ENCODE assay signal across 8 cellular contexts in genomic region chr10:42783181-42783549, GRCh38. TPM values are rescaled to one million over a fixed set of nuclear protein-coding genes. Genes with fewer than 3 reads are reported as not detected.
DNase-seq lines count a peak whose midpoint lies in the region; ATAC-seq, FAIRE-seq and TF ChIP-seq lines count a peak whose summit lies in the region.

No MANE protein-coding gene starts in this region.

- ATAC-seq in naive thymus-derived CD8-positive, alpha-beta T cell: no peak

- TF ChIP-seq CTCF in WERI-Rb-1 (IDR thresholded peaks at IDR 0.05; ENCODE audit: low read depth, low read length): no peak
- no peak for TF ChIP-seq CTCF in endothelial cell of umbilical vein (IDR thresholded peaks at IDR 0.05; ENCODE audit: extremely low read depth in 1 of 2, insufficient read depth in 1 of 2, low read depth in 1 of 2, low read length in 2 of 2)

- H3K27me3 Mint-ChIP-seq in IgD-negative memory B cell: no peaks in the 10 kb centered on the region
- H3K27me3 Mint-ChIP-seq in naive thymus-derived CD8-positive, alpha-beta T cell: peaks cover 0 to 3% (median 0%) of the 10 kb centered on the region in 5 donors

- TSS peak; percentile 45 for BruUV-seq in endothelial cell of umbilical vein (replicated peaks; lab: Mats Ljungman, UMichigan)

- no peak for TF ChIP-seq POLR2A in endothelial cell of umbilical vein (IDR thresholded peaks at IDR 0.05; ENCODE audit: low read depth, low read length)

- peak overlapping the region; percentile 89 for H3K9ac ChIP-seq in endothelial cell of umbilical vein (replicated peaks; ENCODE audit: extremely low read depth, insufficient read depth, low read length)

- no peaks in the 10 kb centered on the region for H4K20me1 ChIP-seq in endothelial cell of umbilical vein (replicated peaks; ENCODE audit: control insufficient read depth, extremely low read depth, insufficient read depth, low read length)

- H3K9me3 ChIP-seq in WERI-Rb-1 (ENCODE audit: severe bottlenecking) (no peaks in the 10 kb centered on the region), endothelial cell of umbilical vein (replicated peaks; ENCODE audit: control insufficient read depth, insufficient read depth, low read length) (no peaks in the 10 kb centered on the region)

- intact Hi-C loops in endothelial cell of umbilical vein (cut with micrococcal nuclease): loop anchor here (1.0 to 2.0 kb wide), 2 partner anchors 30 to 356 kb away; partner anchors contain the start of gene CSGALNACT2

- H3K27ac ChIP-seq in WERI-Rb-1 (peak overlapping the region; percentile 83), endothelial cell of umbilical vein (ENCODE audit: insufficient read depth, low read depth, low read length) (peak overlapping the region; percentile 87)

- DNase-seq in NCI-H2107 treated with DMSO at 0.1 percent for 48 hours (lab: John Stamatoyannopoulos, UW; ENCODE audit: unreplicated experiment) (peak; percentile 0), NCI-H2107 (lab: John Stamatoyannopoulos, UW) (no peak), WERI-Rb-1 (no peak), endothelial cell of umbilical vein (ENCODE audit: low read depth, low spot score) (peak; percentile 84), urothelium cell line (ENCODE audit: low spot score) (no peak), GM19239 (ENCODE audit: insufficient read length, low spot score) (no peak)
- DNase-seq in naive thymus-derived CD8-positive, alpha-beta T cell: peak in 1 of 10 donors; percentile 1

- no peaks in the 10 kb centered on the region for H3K9me1 ChIP-seq in endothelial cell of umbilical vein (replicated peaks; ENCODE audit: control insufficient read depth, extremely low read depth, insufficient read depth, low read length)

- H3K9me3 Mint-ChIP-seq in IgD-negative memory B cell: no peaks in the 10 kb centered on the region
- no peaks in the 10 kb centered on the region for H3K9me3 Mint-ChIP-seq in naive thymus-derived CD8-positive, alpha-beta T cell

- H3K4me1 ChIP-seq in endothelial cell of umbilical vein (ENCODE audit: control insufficient read depth, extremely low read depth, insufficient read depth, low read length): peaks cover 11% of the 10 kb centered on the region

- no peaks in the 10 kb centered on the region for H3K36me3 Mint-ChIP-seq in IgD-negative memory B cell
- peaks cover 3 to 33% (median 4%) of the 10 kb centered on the region in 3 donors for H3K36me3 Mint-ChIP-seq in naive thymus-derived CD8-positive, alpha-beta T cell

- peak overlapping the region; percentile 65 for H3K4me2 ChIP-seq in endothelial cell of umbilical vein (ENCODE audit: insufficient read depth, low read length)

- H3K4me1 Mint-ChIP-seq in IgD-negative memory B cell: peaks cover 11 to 27% (median 16%) of the 10 kb centered on the region in 3 donors
- peaks cover 13 to 48% (median 41%) of the 10 kb centered on the region in 4 donors for H3K4me1 Mint-ChIP-seq in naive thymus-derived CD8-positive, alpha-beta T cell

- dilution Hi-C loops in endothelial cell of umbilical vein (cut with MboI; ENCODE audit: extremely low pct_ligation_motif_present, low sequenced_read_pairs): no loop called here

- peak overlapping the region; percentile 51 for H2AFZ ChIP-seq in endothelial cell of umbilical vein (ENCODE audit: low read depth, low read length)

- peak overlapping the region; percentile 94 to 99 (median 94) for H3K4me3 Mint-ChIP-seq in IgD-negative memory B cell
- H3K4me3 Mint-ChIP-seq in naive thymus-derived CD8-positive, alpha-beta T cell: peak overlapping the region; percentile 88 to 99 (median 98)

- H3K27me3 ChIP-seq in WERI-Rb-1 (ENCODE audit: insufficient read depth, low read depth, severe bottlenecking): no peaks in the 10 kb centered on the region
- no peaks in the 10 kb centered on the region for H3K27me3 ChIP-seq in endothelial cell of umbilical vein (ENCODE audit: control insufficient read depth in 2 of 2, insufficient read depth in 2 of 2, low read length in 2 of 2)

- peak; percentile 95 for FAIRE-seq in endothelial cell of umbilical vein (lab: Jason Lieb, UNC)
- FAIRE-seq in urothelium cell line (lab: Jason Lieb, UNC): no peak
- no peak for FAIRE-seq in GM19239 (lab: Jason Lieb, UNC)

- peaks cover 11% of the 10 kb centered on the region for H3K79me2 ChIP-seq in endothelial cell of umbilical vein (ENCODE audit: control insufficient read depth, insufficient read depth, low read length)

- peak overlapping the region; percentile 56 to 96 (median 78) for H3K27ac Mint-ChIP-seq in IgD-negative memory B cell
- peak overlapping the region; percentile 91 to 99 (median 96) for H3K27ac Mint-ChIP-seq in naive thymus-derived CD8-positive, alpha-beta T cell

- CTCF ChIA-PET in endothelial cell of umbilical vein (lab: Charles Lee): interaction anchor here (3.2 kb wide), 1 partner anchor 29 kb away, joined by 36 read pairs; no protein-coding TSS in a partner anchor

- H3K4me3 ChIP-seq in WERI-Rb-1 (ENCODE audit: low read depth, low read length) (peak overlapping the region; percentile 63), endothelial cell of umbilical vein (replicated peaks in 1 of 3; ENCODE audit: insufficient read depth in 1 of 3, low read depth in 1 of 3, low read length in 3 of 3) (peak overlapping the region; percentile 52 to 78 (median 68))

- POLR2A ChIA-PET in endothelial cell of umbilical vein (lab: Charles Lee): interaction anchor here (1.0 kb wide), 2 partner anchors 10 to 14 kb away, joined by 3 read pairs; no protein-coding TSS in a partner anchor
- POLR2A ChIA-PET in naive thymus-derived CD8-positive, alpha-beta T cell (lab: Charles Lee): interaction anchor here (0.6 to 3.2 kb wide), 6 partner anchors 12 to 791 kb away, joined by 3 to 18 read pairs (median 4); partner anchors contain the start of gene CSGALNACT2

- H3K36me3 ChIP-seq in WERI-Rb-1 (peaks cover 19% of the 10 kb centered on the region), endothelial cell of umbilical vein (ENCODE audit: control insufficient read depth in 2 of 2, extremely low read depth in 1 of 2, insufficient read depth in 2 of 2, low read length in 2 of 2) (peaks cover 10 to 14% of the 10 kb centered on the region in 2 experiments)

TF ChIP-seq in endothelial cell of umbilical vein, 7 proteins besides CTCF, POLR2A, EP300 and RAD21:
- TF ChIP-seq MAX (IDR thresholded peaks at IDR 0.05; ENCODE audit: insufficient read depth, insufficient read length) (no peak), FOS (IDR thresholded peaks at IDR 0.05; ENCODE audit: borderline replicate concordance, insufficient read depth, low read length) (peak; percentile 92), POLR2AphosphoS5 (IDR thresholded peaks at IDR 0.05; ENCODE audit: insufficient read depth, low read depth, low read length) (peak; percentile 64), GATA2 (IDR thresholded peaks at IDR 0.05; ENCODE audit: insufficient read depth, insufficient read length, low read depth, low read length) (peak; percentile 76), JUN (IDR thresholded peaks at IDR 0.05; ENCODE audit: borderline replicate concordance, insufficient read depth, insufficient read length, low read depth) (peak; percentile 3)
TF ChIP-seq in endothelial cell of umbilical vein: peak in this region for 4.

RNA-seq across cellular contexts. Expression of gene BMS1, which starts 0.6 kb away (rescaled TPM):
- polyA plus RNA-seq in IgD-negative memory B cell (12.4 TPM), endothelial cell of umbilical vein (1.7 and 2.8 TPM in 2 replicates)
- 22.4 and 23.4 TPM in 2 replicates for total RNA-seq in endothelial cell of umbilical vein
- 5.6 and 6.5 TPM in 2 replicates for polyA plus RNA-seq in endothelial cell of umbilical vein (2011; cell fraction: cytosol; rRNA removed)
- polyA plus RNA-seq in endothelial cell of umbilical vein (2011; cell fraction: nucleus; rRNA removed): 8.6 and 10.7 TPM in 2 replicates
- 18.8 and 26.8 TPM in 2 replicates for polyA plus RNA-seq in endothelial cell of umbilical vein (2012)
- 6.9 and 8.6 TPM in 2 replicates for polyA minus RNA-seq in endothelial cell of umbilical vein
- 6.8 TPM for polyA minus RNA-seq in endothelial cell of umbilical vein (2011; cell fraction: cytosol; rRNA and poly(A)+ RNA removed)
- 6.4 and 8.4 TPM in 2 replicates for polyA minus RNA-seq in endothelial cell of umbilical vein (2011; cell fraction: nucleus; rRNA and poly(A)+ RNA removed)
- 10 to 100 TPM; 18.7 to 19.6 TPM for total RNA-seq in naive thymus-derived CD8-positive, alpha-beta T cell
- 10 to 100 TPM in 2 of 3 donors, 1 to 10 TPM in 1; 9.4 to 19.3 (median 13.6) TPM for polyA plus RNA-seq in naive thymus-derived CD8-positive, alpha-beta T cell

Comparison
In these comparisons a context has a peak if more than half of its experiments do, and no peak if none do; other contexts are left out.
1. DNase-seq: peak in NCI-H2107 treated with DMSO at 0.1 percent for 48 hours (single experiment) and endothelial cell of umbilical vein (single experiment); none in NCI-H2107 (single experiment), WERI-Rb-1 (single experiment), urothelium cell line (single experiment) and GM19239 (single experiment).